In genomic region chr16:89261691-89262563, GRCh38 we compare ENCODE assay signal across 1 cellular context.
TF ChIP-seq lines count a peak whose summit lies in the region.

No MANE protein-coding gene starts in this region.

TF ChIP-seq in HepG2, 621 proteins besides CTCF, POLR2A, EP300 and RAD21 (continued from another document and continues in another):
- TF ChIP-seq DMAP1 (CRISPR knock-in tag; IDR thresholded peaks at IDR 0.05) (peak; percentile 33; the same call in 1 of the 2 replicates), SATB2 (CRISPR knock-in tag; IDR thresholded peaks at IDR 0.05) (no peak), ZNF644 (CRISPR knock-in tag; IDR thresholded peaks at IDR 0.05; ENCODE audit: low read depth) (peak; percentile 20; the same call in 1 of the 2 replicates), ZNF30 (CRISPR knock-in tag; IDR thresholded peaks at IDR 0.05) (no peak), ZFP36L1 (CRISPR knock-in tag; IDR thresholded peaks at IDR 0.05) (no peak), ZNF333 (CRISPR knock-in tag; IDR thresholded peaks at IDR 0.05; ENCODE audit: borderline replicate concordance) (peak; percentile 31; the same call in 1 of the 2 replicates), ZNF883 (CRISPR knock-in tag; IDR thresholded peaks at IDR 0.05; ENCODE audit: not compliant biosample characterization) (peak; percentile 51), ARID4A (CRISPR knock-in tag; IDR thresholded peaks at IDR 0.05; ENCODE audit: borderline replicate concordance) (peak; percentile 63; the same call in 1 of the 2 replicates), ZNF569 (CRISPR knock-in tag; IDR thresholded peaks at IDR 0.05; ENCODE audit: borderline replicate concordance) (peak; percentile 84; the same call in 1 of the 2 replicates), POLR2G (IDR thresholded peaks at IDR 0.05; ENCODE audit: low read depth, low read length) (peak; percentile 77), FOXP1 (IDR thresholded peaks at IDR 0.05) (no peak), FOXP1 (CRISPR knock-in tag; IDR thresholded peaks at IDR 0.05) (no peak), TFAP4 (IDR thresholded peaks at IDR 0.05; ENCODE audit: borderline replicate concordance, low read depth) (peak; percentile 12; the same call in 1 of the 2 replicates), ZNF776 (CRISPR knock-in tag; IDR thresholded peaks at IDR 0.05) (no peak), TBP (CRISPR knock-in tag; IDR thresholded peaks at IDR 0.05) (no peak), KAT7 (CRISPR knock-in tag; IDR thresholded peaks at IDR 0.05; ENCODE audit: borderline replicate concordance) (peak; percentile 38; the same call in 1 of the 2 replicates), ZNF292 (CRISPR knock-in tag; IDR thresholded peaks at IDR 0.05; ENCODE audit: borderline replicate concordance, low read depth) (peak; percentile 53; the same call in 1 of the 2 replicates), HOXA3 (CRISPR knock-in tag; IDR thresholded peaks at IDR 0.05) (peak; percentile 61), POGZ (CRISPR knock-in tag; IDR thresholded peaks at IDR 0.05) (peak; percentile 25; the same call in 1 of the 2 replicates), ZBTB40 (IDR thresholded peaks at IDR 0.05) (no peak), ZBTB40 (CRISPR knock-in tag; IDR thresholded peaks at IDR 0.05) (no peak; the same call in none of the 2 replicates), ATF2 (CRISPR knock-in tag; IDR thresholded peaks at IDR 0.05) (no peak), ZNF329 (CRISPR knock-in tag; IDR thresholded peaks at IDR 0.05; ENCODE audit: low read depth) (no peak; the same call in 1 of the 2 replicates), SRSF9 (IDR thresholded peaks at IDR 0.05; ENCODE audit: borderline replicate concordance, insufficient read depth, low read depth, low read length, poor library complexity, severe bottlenecking) (no peak), NPAS2 (CRISPR knock-in tag; IDR thresholded peaks at IDR 0.05; ENCODE audit: borderline replicate concordance) (no peak), ZGPAT (CRISPR knock-in tag; IDR thresholded peaks at IDR 0.05) (peak; percentile 87), ATF1 (CRISPR knock-in tag; IDR thresholded peaks at IDR 0.05) (no peak), CREBL2 (CRISPR knock-in tag; IDR thresholded peaks at IDR 0.05; ENCODE audit: borderline replicate concordance) (0 out of 2 replicates have a peak, but pooled peaks have one; percentile 49), EED (CRISPR knock-in tag; IDR thresholded peaks at IDR 0.05) (no peak), ZBED4 (CRISPR knock-in tag; IDR thresholded peaks at IDR 0.05; ENCODE audit: borderline replicate concordance) (0 out of 2 replicates have a peak, but pooled peaks have one; percentile 13), RFXAP (CRISPR knock-in tag; IDR thresholded peaks at IDR 0.05; ENCODE audit: borderline replicate concordance) (no peak), MXI1 (IDR thresholded peaks at IDR 0.05; ENCODE audit: borderline replicate concordance, low read depth, low read length) (peak; percentile 35; the same call in 1 of the 3 replicates), SP4 (CRISPR knock-in tag; IDR thresholded peaks at IDR 0.05) (peak; percentile 37; the same call in 1 of the 2 replicates), NFYB (CRISPR knock-in tag; IDR thresholded peaks at IDR 0.05) (peak; percentile 49), MLX (CRISPR knock-in tag; IDR thresholded peaks at IDR 0.05) (no peak), MAFF (IDR thresholded peaks at IDR 0.05; ENCODE audit: low read depth, low read length) (no peak), ZNF605 (CRISPR knock-in tag; IDR thresholded peaks at IDR 0.05) (peak; percentile 30; the same call in 1 of the 2 replicates), STAT5B (CRISPR knock-in tag; IDR thresholded peaks at IDR 0.05) (peak; percentile 69; the same call in 1 of the 2 replicates), ARNT (IDR thresholded peaks at IDR 0.05) (no peak)
